In the genomic region with DNA sequence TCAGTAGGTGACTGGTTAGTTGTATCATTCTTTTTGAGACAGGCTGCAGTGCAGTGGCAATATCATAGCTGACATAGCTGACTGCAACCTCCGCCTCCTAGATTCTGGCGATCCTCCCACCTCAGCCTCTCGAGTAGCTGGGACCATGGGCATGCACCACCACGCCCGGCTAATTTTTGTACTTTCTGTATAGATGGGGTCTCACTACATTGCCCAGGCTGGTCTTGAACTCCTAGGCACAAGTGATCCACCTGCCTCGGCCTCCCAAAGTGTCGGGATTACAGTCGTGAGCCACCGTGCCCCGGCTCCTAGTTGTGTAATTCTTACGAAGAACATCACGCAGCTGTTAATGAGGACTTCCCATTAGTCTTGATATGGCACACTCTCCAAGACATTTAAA, we compare ENCODE assay signal across 10 cellular contexts.
DNase-seq lines count a peak whose midpoint lies in the region; ATAC-seq and TF ChIP-seq lines count a peak whose summit lies in the region.
"Had no signal": no experiment of that assay in that cellular context is flagged by ENCODE, and none has a peak within 500 bp of the region (broad histone marks: within the 10 kb centered on the region; RNA-seq: fewer than 3 reads in every experiment).

No MANE protein-coding gene starts in this region.

- H3K36me3 ChIP-seq in HAP-1 (replicated peaks) = peaks cover 23% of the 10 kb centered on the region
- peaks cover 23% of the 10 kb centered on the region for H3K36me3 ChIP-seq in OCI-LY7 (ENCODE audit: insufficient read depth, low read length)
- H3K36me3 ChIP-seq in neuron (ENCODE audit: insufficient read depth, low read length) = peaks cover 17% of the 10 kb centered on the region

- intact Hi-C loops in OCI-LY7 (cut with micrococcal nuclease; ENCODE audit: unreplicated experiment) = no loop called here

- CTCF ChIA-PET in OCI-LY7 (lab: Charles Lee; ENCODE audit: unreplicated experiment) = no interaction called here

- peaks cover 18% of the 10 kb centered on the region for H3K36me3 Mint-ChIP-seq in central memory CD8-positive, alpha-beta T cell (ENCODE audit: insufficient read depth)

- no peak for TF ChIP-seq CTCF in OCI-LY7 (conservative IDR thresholded peaks at IDR 0.05; ENCODE audit: low read length)

- POLR2A ChIA-PET in OCI-LY7 (lab: Charles Lee) = interaction anchor here (0.6 kb wide), 1 partner anchor 365 kb away, joined by 3 read pairs; a partner anchor contains a TSS

- H3K4me3 ChIP-seq in HAP-1 (peak overlapping the region; percentile 80), OCI-LY7 (ENCODE audit: low read depth, low read length, poor library complexity, severe bottlenecking) (peak overlapping the region; percentile 90), neuron (ENCODE audit: low read length) (peak overlapping the region; percentile 92)

- peaks cover 7% of the 10 kb centered on the region for H4K20me1 ChIP-seq in OCI-LY7 (ENCODE audit: insufficient read depth, low read length)

- peak overlapping the region; percentile 32 for H3K27ac Mint-ChIP-seq in central memory CD8-positive, alpha-beta T cell (ENCODE audit: low read depth)

- no peaks in the 10 kb centered on the region for H3K9me3 Mint-ChIP-seq in central memory CD8-positive, alpha-beta T cell

- H3K4me1 ChIP-seq in HAP-1 (peaks cover 16% of the 10 kb centered on the region), OCI-LY7 (ENCODE audit: insufficient read depth, low read length, poor library complexity, severe bottlenecking) (peaks cover 18% of the 10 kb centered on the region), neuron (ENCODE audit: insufficient read depth, low read length) (peaks cover 12% of the 10 kb centered on the region)

- H3K27ac ChIP-seq in OCI-LY7 (ENCODE audit: low read depth, low read length, poor library complexity, severe bottlenecking) = no peak overlapping the region

- H3K9me3 ChIP-seq in HAP-1 (no peaks in the 10 kb centered on the region), OCI-LY7 (ENCODE audit: low read length) (no peaks in the 10 kb centered on the region), neuron (ENCODE audit: low read length) (no peaks in the 10 kb centered on the region)

- H3K4me2 ChIP-seq in OCI-LY7 (ENCODE audit: low read length) = peak overlapping the region; percentile 75

- no peak for ATAC-seq in central memory CD8-positive, alpha-beta T cell (replicated peaks; ENCODE audit: extremely low read depth, poor library complexity, severe bottlenecking)
- ATAC-seq in HG02623 (IDR thresholded peaks at IDR 0.05; ENCODE audit: unreplicated experiment) = no peak

- no peak overlapping the region for H3K4me3 Mint-ChIP-seq in central memory CD8-positive, alpha-beta T cell

- H3K79me2 ChIP-seq in OCI-LY7 (ENCODE audit: insufficient read depth, low read depth, low read length) = peaks cover 50% of the 10 kb centered on the region

- peaks cover 5% of the 10 kb centered on the region for H3K4me1 Mint-ChIP-seq in central memory CD8-positive, alpha-beta T cell

- H3K27me3 ChIP-seq in HAP-1 (ENCODE audit: low read depth) (no peaks in the 10 kb centered on the region), neuron (ENCODE audit: insufficient read depth, low read length) (no peaks in the 10 kb centered on the region)

- H3K27me3 Mint-ChIP-seq in central memory CD8-positive, alpha-beta T cell = no peaks in the 10 kb centered on the region

- BruUV-seq in OCI-LY7 (replicated peaks; lab: Mats Ljungman, UMichigan) = no TSS peak

- H3K9me2 ChIP-seq in OCI-LY7 (ENCODE audit: insufficient read depth, low read length) = no peaks in the 10 kb centered on the region

- in situ Hi-C loops in HAP-1 (cut with MboI; ENCODE audit: low sequenced_read_pairs) = no loop called here

- H2AFZ ChIP-seq in OCI-LY7 (ENCODE audit: low read length) (no peak overlapping the region), neuron (ENCODE audit: low read depth, low read length) (no peak overlapping the region)

- DNase-seq in HAP-1 (ENCODE audit: low spot score in 2 of 2) = no peak
- DNase-seq in OCI-LY7 (ENCODE audit: low spot score) = no peak
- DNase-seq in central memory CD8-positive, alpha-beta T cell (ENCODE audit: low spot score in 2 of 2) = no peak
- no peak for DNase-seq in amniotic stem cell (lab: John Stamatoyannopoulos, UW)
- DNase-seq in NCI-H1436 treated with DMSO at 0.1 percent for 48 hours (lab: John Stamatoyannopoulos, UW) = no peak
- DNase-seq: NCI-H526 treated with DMSO at 0.1 percent for 48 hours; stimulated activated CD8-positive, alpha-beta memory T cell treated with anti-CD3 and anti-CD28 coated beads, Interleukin-4, amount 100 ng/mL, for 48 hours; T-helper 9 cell had no signal
